Comparison of ENCODE assay signal across 8 cellular contexts in the genomic region with DNA sequence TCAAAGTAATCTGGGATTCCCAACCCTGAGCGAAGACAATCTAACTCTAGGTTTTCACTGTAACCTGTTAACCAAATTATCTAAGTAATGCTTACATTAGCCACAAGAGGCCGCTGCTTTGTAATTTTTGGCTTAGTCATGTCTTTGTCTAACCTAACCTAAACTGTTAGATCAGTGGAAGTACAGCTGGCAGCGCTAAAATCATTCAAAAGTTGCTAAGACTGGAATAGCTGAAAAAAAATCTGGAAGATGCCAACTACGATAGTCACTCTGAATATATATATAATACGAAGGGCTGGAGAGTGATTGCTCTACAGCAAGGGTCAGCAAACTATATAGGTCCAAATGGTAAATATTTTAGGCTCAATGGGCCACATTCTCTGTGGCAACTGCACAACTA.
DNase-seq lines count a peak whose midpoint lies in the region; ATAC-seq, FAIRE-seq and TF ChIP-seq lines count a peak whose summit lies in the region.

No MANE protein-coding gene starts in this region.

- H3K4me1 Mint-ChIP-seq in activated CD4-positive, alpha-beta memory T cell treated with anti-CD3 and anti-CD28 coated beads for 36 hours (ENCODE audit: low read depth): no peaks in the 10 kb centered on the region
- H3K4me1 Mint-ChIP-seq in neural crest cell: no peaks in the 10 kb centered on the region

- H3K27ac Mint-ChIP-seq in activated CD4-positive, alpha-beta memory T cell treated with anti-CD3 and anti-CD28 coated beads for 36 hours: no peak overlapping the region
- H3K27ac Mint-ChIP-seq in neural crest cell (ENCODE audit: unreplicated experiment): no peak overlapping the region

- no peak overlapping the region for H3K4me3 Mint-ChIP-seq in activated CD4-positive, alpha-beta memory T cell treated with anti-CD3 and anti-CD28 coated beads for 36 hours
- H3K4me3 Mint-ChIP-seq in neural crest cell: no peak overlapping the region

- peaks cover 12% of the 10 kb centered on the region for H3K36me3 Mint-ChIP-seq in activated CD4-positive, alpha-beta memory T cell treated with anti-CD3 and anti-CD28 coated beads for 36 hours
- H3K36me3 Mint-ChIP-seq in neural crest cell (ENCODE audit: low read depth): peaks cover 3% of the 10 kb centered on the region

- no peaks in the 10 kb centered on the region for H3K27me3 Mint-ChIP-seq in activated CD4-positive, alpha-beta memory T cell treated with anti-CD3 and anti-CD28 coated beads for 36 hours
- no peaks in the 10 kb centered on the region for H3K27me3 Mint-ChIP-seq in neural crest cell (ENCODE audit: low read depth)

- H3K9me3 Mint-ChIP-seq in activated CD4-positive, alpha-beta memory T cell treated with anti-CD3 and anti-CD28 coated beads for 36 hours: no peaks in the 10 kb centered on the region
- H3K9me3 Mint-ChIP-seq in neural crest cell: no peaks in the 10 kb centered on the region

- TF ChIP-seq CTCF in fibroblast of mammary gland (conservative IDR thresholded peaks at IDR 0.05; ENCODE audit: control insufficient read depth, insufficient read depth, low read depth, low read length) (peak; percentile 72), neural crest cell (conservative IDR thresholded peaks at IDR 0.05) (peak; percentile 82)

- intact Hi-C loops in activated CD4-positive, alpha-beta memory T cell treated with anti-CD3 and anti-CD28 coated beads for 36 hours (cut with micrococcal nuclease): loop anchor here (1.0 to 10.0 kb wide), 7 partner anchors 39 to 591 kb away; no protein-coding TSS in a partner anchor

- DNase-seq in DMS 273 (lab: John Stamatoyannopoulos, UW; ENCODE audit: unreplicated experiment) (peak; percentile 85), GM19239 (ENCODE audit: insufficient read length, low spot score) (peak; percentile 24), NCI-H446 treated with DMSO at 0.1 percent for 48 hours (lab: John Stamatoyannopoulos, UW) (peak; percentile 17), fibroblast of mammary gland (ENCODE audit: low read depth) (peak; percentile 75), neural crest cell (ENCODE audit: low read depth, low spot score) (peak; percentile 57), GM19240 (ENCODE audit: insufficient read length, low spot score) (no peak)
- DNase-seq in activated CD4-positive, alpha-beta memory T cell treated with anti-CD3 and anti-CD28 coated beads for 36 hours: peak; percentile 27

- H3K4me3 ChIP-seq in fibroblast of mammary gland (ENCODE audit: control insufficient read depth, low read depth, low read length): no peak overlapping the region

- POLR2A ChIA-PET in activated CD4-positive, alpha-beta memory T cell treated with anti-CD3 and anti-CD28 coated beads for 36 hours (lab: Charles Lee): interaction anchor here (1.1 kb wide), 1 partner anchor 286 kb away, joined by 3 read pairs; no protein-coding TSS in a partner anchor

- CTCF ChIA-PET in activated CD4-positive, alpha-beta memory T cell treated with anti-CD3 and anti-CD28 coated beads for 36 hours (lab: Charles Lee): interaction anchor here (0.8 to 8.8 kb wide), 10 partner anchors 9 to 671 kb away, joined by 3 to 263 read pairs (median 4); no protein-coding TSS in a partner anchor

- FAIRE-seq in GM19239 (lab: Jason Lieb, UNC): peak; percentile 84

- ATAC-seq in HG03139 (IDR thresholded peaks at IDR 0.05; ENCODE audit: unreplicated experiment): peak; percentile 68
